1 cellular context compared by ENCODE assay signal in the genomic region with DNA sequence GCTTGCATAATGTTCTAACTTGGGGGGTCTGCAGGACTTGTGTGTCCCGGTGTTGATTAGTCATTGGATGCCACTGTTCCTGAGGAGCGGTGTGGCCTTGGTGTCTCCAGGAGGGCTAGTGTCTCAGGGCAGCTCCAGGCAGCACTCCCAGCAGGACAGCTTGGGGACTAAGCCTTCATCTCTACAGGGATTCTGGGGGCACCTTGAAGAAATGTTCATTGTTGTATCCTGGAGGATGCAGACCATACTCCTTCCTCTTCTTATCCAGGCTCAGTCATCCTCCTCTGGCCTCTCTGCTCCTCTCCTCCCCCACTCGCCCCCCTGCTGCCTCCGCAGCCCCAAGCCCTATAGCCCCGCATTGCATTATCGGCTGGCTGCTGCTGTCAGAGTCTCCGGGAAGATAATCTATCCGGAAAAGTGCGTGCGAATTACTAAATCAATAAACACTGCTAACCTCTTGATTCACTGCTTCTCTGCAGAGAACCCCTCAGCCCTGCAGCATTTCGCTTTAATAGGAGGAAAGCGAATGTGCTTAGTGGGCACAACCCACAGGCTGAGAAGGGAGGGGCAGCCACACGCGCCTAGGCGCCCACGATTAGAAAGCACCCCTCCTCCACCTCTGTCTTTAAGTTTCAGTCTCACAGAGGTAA.
TF ChIP-seq lines count a peak whose summit lies in the region.

No MANE protein-coding gene starts in this region.

TF ChIP-seq in A549, 52 proteins besides CTCF, POLR2A, EP300 and RAD21 (continued from another document):
- TF ChIP-seq, protein P1, sequence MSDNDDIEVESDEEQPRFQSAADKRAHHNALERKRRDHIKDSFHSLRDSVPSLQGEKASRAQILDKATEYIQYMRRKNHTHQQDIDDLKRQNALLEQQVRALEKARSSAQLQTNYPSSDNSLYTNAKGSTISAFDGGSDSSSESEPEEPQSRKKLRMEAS (IDR thresholded peaks at IDR 0.05), result peak; percentile 12; the same call in 1 of the 2 replicates
